8 cellular contexts compared by ENCODE assay signal in the genomic region with DNA sequence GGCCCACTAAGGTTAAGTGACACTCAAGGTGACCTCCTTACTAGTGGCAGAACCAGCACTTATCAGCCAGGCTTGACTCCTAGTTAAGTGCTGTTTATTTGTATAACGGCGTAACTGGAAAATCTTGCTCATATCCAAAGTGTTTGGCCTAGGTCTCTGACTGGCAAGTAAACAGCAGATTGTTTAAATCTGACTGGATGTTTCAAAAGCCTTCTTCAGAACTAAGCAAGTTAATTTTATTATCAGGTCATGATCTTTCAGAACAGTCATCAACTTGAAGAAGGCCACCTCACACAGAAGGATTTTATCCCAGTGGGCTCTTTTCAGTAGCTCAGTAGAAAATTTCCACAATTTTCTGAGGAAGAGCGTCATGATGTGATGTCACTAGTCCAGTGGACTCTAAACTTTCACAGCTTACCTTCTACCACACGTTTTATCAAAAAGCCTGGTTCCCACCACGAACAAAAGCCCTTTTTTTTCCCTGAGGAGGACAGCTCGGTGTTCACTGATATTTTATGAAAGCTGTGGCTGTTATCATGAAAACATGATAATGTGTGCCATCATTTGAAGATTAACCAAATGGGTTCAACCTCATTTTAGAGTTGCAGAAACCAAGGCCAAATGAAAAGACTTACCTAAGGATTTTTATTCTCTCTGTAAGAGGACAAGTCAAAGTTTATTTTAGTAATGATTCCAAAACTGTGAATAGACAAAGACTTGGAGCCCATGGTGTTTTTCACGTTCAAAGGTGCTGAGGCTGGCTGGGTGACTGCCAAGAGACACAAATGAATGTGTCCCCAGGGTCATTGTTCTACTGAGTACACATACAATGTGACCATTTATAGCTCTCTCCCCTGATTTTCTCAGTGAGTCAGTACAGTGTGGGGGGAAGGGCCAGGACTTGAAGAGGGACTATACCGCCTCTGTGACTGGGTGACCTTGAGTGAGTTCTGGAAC. TPM values are rescaled to one million over a fixed set of nuclear protein-coding genes. Genes with fewer than 3 reads are reported as not detected.
A peak's percentile ranks its signal among the peaks of the same experiment; 100 is the strongest.
DNase-seq lines count a peak whose midpoint lies in the region; ATAC-seq, FAIRE-seq and TF ChIP-seq lines count a peak whose summit lies in the region.

No MANE protein-coding gene starts in this region.

- no peak for ATAC-seq in HG02610 (IDR thresholded peaks at IDR 0.05; ENCODE audit: unreplicated experiment)
- no peak for ATAC-seq in GM21367 (IDR thresholded peaks at IDR 0.05; ENCODE audit: unreplicated experiment)

- TF ChIP-seq CTCF in D721Med (IDR thresholded peaks at IDR 0.05; ENCODE audit: insufficient read depth, missing control alignments), result no peak

- FAIRE-seq in endometrium (lab: Jason Lieb, UNC) (peak; percentile 66), D721Med (lab: Jason Lieb, UNC) (no peak)

- DNase-seq in COR-L47 (lab: John Stamatoyannopoulos, UW) (peak; percentile 95), NCI-H2227 (lab: John Stamatoyannopoulos, UW; ENCODE audit: unreplicated experiment) (peak; percentile 42), myocyte (ENCODE audit: low read depth) (peak; percentile 21), CD1c-positive myeloid dendritic cell (ENCODE audit: extremely low spot score) (no peak), D721Med (ENCODE audit: insufficient read length, low spot score) (no peak)

RNA-seq across cellular contexts. Expression of a gene that starts 9.1 kb away (rescaled TPM):
- 1.9 and 3.7 TPM in 2 replicates for total RNA-seq in myocyte
- 2.3 TPM for polyA plus RNA-seq in myocyte (2012)

Comparison
In these comparisons a context has a peak if more than half of its experiments do, and no peak if none do; other contexts are left out.
1. DNase-seq: peak in COR-L47 (single experiment), NCI-H2227 (single experiment) and myocyte (single experiment); none in CD1c-positive myeloid dendritic cell (single experiment) and D721Med (single experiment).